In genomic region chr19:55087542-55087935, GRCh38 we compare ENCODE assay signal across 7 cellular contexts. TPM values are rescaled to one million over a fixed set of nuclear protein-coding genes. Genes with fewer than 3 reads are reported as not detected.
A peak's percentile ranks its signal among the peaks of the same experiment; 100 is the strongest.
DNase-seq lines count a peak whose midpoint lies in the region; ATAC-seq and TF ChIP-seq lines count a peak whose summit lies in the region.

No MANE protein-coding gene starts in this region.

- peak overlapping the region; percentile 62 for H3K4me3 ChIP-seq in H7 (ENCODE audit: insufficient read depth, low read depth, low read length)
- peak overlapping the region; percentile 50 for H3K4me3 ChIP-seq in astrocyte of the cerebellum (ENCODE audit: low read depth, low read length)
- H3K4me3 ChIP-seq in iPS-11a (ENCODE audit: low read depth, low read length): peak overlapping the region; percentile 22
- peak overlapping the region in 6 of 7 experiments; percentile 14 to 43 (median 27) for H3K4me3 ChIP-seq in skin epidermis

- no peak for ATAC-seq in GM19324 (IDR thresholded peaks at IDR 0.05; ENCODE audit: low FRiP score, unreplicated experiment)
- no peak for ATAC-seq in HG03342 (IDR thresholded peaks at IDR 0.05; ENCODE audit: unreplicated experiment)

- DNase-seq in H7: peak; percentile 70
- no peak for DNase-seq in astrocyte of the cerebellum (ENCODE audit: low read depth)
- DNase-seq in NCI-H1417 (lab: John Stamatoyannopoulos, UW): no peak

- no peak for TF ChIP-seq CTCF in astrocyte of the cerebellum (IDR thresholded peaks at IDR 0.05; ENCODE audit: low read depth, low read length, missing control alignments)

- in situ Hi-C loops in astrocyte of the cerebellum (cut with HindIII; ENCODE audit: low sequenced_read_pairs): loop anchor here (10.0 kb wide), 1 partner anchor 633 kb away; no protein-coding TSS in a partner anchor

- peak overlapping the region in 2 of 21 experiments; percentile 3 to 37 for H3K27ac ChIP-seq in skin epidermis

- H3K36me3 ChIP-seq in H7 (replicated peaks; ENCODE audit: control insufficient read depth, insufficient read depth, low read length): no peaks in the 10 kb centered on the region; the same call in 1 of the 2 replicates

- peaks cover 46% of the 10 kb centered on the region for H3K27me3 ChIP-seq in H7 (ENCODE audit: control insufficient read depth, insufficient read depth, low read length)

RNA-seq across cellular contexts. Expression of gene EPS8L1, which starts 11.9 kb away (rescaled TPM):
- total RNA-seq in H7 (2014; rRNA removed; shearing (Covaris generic)): 20.0 and 22.9 TPM in 2 replicates

RNA-seq across cellular contexts. Expression of gene RDH13, which starts 24.6 kb away (rescaled TPM):
- total RNA-seq in H7 (2014; rRNA removed; shearing (Covaris generic)): 21.2 and 24.4 TPM in 2 replicates

RNA-seq across cellular contexts. Expression of gene PPP1R12C, which starts 29.9 kb away (rescaled TPM):
- total RNA-seq in H7 (2014; rRNA removed; shearing (Covaris generic)): 57.5 and 66.4 TPM in 2 replicates

RNA-seq across cellular contexts. Expression of gene GP6, which starts 49.5 kb away (rescaled TPM):
- total RNA-seq in H7 (2014; rRNA removed; shearing (Covaris generic)): not detected in 2 replicates
